ENCODE assay signal across 1 cellular context in the genomic region with DNA sequence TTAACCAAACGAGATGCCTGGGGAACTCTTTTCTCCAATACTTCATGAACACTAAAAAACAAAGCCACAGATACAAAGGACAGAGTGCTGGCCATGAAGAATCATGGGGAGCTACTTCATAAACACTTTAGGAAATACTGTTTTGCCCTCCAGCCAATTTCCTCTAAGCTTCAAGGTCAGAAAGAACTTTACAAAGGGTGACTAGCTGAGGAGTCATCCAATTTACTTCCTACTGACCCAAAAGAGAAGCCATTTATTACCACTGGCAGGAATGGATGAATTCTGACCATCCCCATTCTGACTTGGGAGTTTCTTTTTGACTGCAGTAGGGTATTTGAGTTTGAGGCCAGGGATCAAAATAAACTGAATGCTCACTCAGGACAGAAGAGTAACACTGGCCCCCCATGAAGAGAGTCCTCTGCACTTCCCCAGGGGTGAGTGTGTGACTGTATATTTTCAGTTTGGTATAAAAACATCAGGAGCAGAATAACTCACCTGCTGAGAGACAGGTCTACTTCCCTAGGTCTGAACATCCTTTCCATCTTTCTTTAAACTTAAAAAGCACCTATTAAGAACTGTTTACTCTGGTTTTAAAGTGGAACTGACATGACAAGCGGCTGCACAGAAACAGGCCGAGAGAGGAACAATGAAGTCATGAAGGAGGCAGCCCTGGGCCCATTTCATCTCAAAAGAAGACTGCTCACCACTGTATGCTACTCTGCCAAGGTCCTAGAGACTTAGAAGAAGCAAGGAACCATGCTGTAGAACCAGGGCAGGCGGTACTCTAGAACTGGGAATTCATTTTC.
TF ChIP-seq lines count a peak whose summit lies in the region.

No MANE protein-coding gene starts in this region.

TF ChIP-seq in GM23338, 12 proteins besides CTCF, POLR2A, EP300 and RAD21 (continued from another document):
- TF ChIP-seq, protein P1, sequence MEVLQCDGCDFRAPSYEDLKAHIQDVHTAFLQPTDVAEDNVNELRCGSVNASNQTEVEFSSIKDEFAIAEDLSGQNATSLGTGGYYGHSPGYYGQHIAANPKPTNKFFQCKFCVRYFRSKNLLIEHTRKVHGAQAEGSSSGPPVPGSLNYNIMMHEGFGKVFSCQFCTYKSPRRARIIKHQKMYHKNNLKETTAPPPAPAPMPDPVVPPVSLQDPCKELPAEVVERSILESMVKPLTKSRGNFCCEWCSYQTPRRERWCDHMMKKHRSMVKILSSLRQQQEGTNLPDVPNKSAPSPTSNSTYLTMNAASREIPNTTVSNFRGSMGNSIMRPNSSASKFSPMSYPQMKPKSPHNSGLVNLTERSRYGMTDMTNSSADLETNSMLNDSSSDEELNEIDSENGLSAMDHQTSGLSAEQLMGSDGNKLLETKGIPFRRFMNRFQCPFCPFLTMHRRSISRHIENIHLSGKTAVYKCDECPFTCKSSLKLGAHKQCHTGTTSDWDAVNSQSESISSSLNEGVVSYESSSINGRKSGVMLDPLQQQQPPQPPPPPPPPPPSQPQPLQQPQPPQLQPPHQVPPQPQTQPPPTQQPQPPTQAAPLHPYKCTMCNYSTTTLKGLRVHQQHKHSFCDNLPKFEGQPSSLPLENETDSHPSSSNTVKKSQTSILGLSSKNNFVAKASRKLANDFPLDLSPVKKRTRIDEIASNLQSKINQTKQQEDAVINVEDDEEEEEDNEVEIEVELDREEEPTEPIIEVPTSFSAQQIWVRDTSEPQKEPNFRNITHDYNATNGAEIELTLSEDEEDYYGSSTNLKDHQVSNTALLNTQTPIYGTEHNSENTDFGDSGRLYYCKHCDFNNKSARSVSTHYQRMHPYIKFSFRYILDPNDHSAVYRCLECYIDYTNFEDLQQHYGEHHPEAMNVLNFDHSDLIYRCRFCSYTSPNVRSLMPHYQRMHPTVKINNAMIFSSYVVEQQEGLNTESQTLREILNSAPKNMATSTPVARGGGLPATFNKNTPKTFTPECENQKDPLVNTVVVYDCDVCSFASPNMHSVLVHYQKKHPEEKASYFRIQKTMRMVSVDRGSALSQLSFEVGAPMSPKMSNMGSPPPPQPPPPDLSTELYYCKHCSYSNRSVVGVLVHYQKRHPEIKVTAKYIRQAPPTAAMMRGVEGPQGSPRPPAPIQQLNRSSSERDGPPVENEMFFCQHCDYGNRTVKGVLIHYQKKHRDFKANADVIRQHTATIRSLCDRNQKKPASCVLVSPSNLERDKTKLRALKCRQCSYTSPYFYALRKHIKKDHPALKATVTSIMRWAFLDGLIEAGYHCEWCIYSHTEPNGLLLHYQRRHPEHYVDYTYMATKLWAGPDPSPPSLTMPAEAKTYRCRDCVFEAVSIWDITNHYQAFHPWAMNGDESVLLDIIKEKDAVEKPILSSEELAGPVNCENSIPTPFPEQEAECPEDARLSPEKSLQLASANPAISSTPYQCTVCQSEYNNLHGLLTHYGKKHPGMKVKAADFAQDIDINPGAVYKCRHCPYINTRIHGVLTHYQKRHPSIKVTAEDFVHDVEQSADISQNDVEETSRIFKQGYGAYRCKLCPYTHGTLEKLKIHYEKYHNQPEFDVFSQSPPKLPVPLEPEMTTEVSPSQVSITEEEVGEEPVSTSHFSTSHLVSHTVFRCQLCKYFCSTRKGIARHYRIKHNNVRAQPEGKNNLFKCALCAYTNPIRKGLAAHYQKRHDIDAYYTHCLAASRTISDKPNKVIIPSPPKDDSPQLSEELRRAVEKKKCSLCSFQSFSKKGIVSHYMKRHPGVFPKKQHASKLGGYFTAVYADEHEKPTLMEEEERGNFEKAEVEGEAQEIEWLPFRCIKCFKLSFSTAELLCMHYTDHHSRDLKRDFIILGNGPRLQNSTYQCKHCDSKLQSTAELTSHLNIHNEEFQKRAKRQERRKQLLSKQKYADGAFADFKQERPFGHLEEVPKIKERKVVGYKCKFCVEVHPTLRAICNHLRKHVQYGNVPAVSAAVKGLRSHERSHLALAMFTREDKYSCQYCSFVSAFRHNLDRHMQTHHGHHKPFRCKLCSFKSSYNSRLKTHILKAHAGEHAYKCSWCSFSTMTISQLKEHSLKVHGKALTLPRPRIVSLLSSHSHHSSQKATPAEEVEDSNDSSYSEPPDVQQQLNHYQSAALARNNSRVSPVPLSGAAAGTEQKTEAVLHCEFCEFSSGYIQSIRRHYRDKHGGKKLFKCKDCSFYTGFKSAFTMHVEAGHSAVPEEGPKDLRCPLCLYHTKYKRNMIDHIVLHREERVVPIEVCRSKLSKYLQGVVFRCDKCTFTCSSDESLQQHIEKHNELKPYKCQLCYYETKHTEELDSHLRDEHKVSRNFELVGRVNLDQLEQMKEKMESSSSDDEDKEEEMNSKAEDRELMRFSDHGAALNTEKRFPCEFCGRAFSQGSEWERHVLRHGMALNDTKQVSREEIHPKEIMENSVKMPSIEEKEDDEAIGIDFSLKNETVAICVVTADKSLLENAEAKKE (CRISPR knock-in tag; IDR thresholded peaks at IDR 0.05), result no peak
- TF ChIP-seq ZNF331 (CRISPR knock-in tag; IDR thresholded peaks at IDR 0.05; ENCODE audit: low read depth), result no peak
- TF ChIP-seq, protein P2, sequence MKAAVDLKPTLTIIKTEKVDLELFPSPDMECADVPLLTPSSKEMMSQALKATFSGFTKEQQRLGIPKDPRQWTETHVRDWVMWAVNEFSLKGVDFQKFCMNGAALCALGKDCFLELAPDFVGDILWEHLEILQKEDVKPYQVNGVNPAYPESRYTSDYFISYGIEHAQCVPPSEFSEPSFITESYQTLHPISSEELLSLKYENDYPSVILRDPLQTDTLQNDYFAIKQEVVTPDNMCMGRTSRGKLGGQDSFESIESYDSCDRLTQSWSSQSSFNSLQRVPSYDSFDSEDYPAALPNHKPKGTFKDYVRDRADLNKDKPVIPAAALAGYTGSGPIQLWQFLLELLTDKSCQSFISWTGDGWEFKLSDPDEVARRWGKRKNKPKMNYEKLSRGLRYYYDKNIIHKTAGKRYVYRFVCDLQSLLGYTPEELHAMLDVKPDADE (IDR thresholded peaks at IDR 0.05), result no peak
- no peak for TF ChIP-seq EZH2phosphoT487 (IDR thresholded peaks at IDR 0.05; ENCODE audit: unreplicated experiment)
- no peak for TF ChIP-seq POLR2AphosphoS5 (IDR thresholded peaks at IDR 0.05; ENCODE audit: low read depth)
- TF ChIP-seq JUNB (IDR thresholded peaks at IDR 0.05; ENCODE audit: unreplicated experiment), result no peak
